1 cellular context compared by ENCODE assay signal in the genomic region with DNA sequence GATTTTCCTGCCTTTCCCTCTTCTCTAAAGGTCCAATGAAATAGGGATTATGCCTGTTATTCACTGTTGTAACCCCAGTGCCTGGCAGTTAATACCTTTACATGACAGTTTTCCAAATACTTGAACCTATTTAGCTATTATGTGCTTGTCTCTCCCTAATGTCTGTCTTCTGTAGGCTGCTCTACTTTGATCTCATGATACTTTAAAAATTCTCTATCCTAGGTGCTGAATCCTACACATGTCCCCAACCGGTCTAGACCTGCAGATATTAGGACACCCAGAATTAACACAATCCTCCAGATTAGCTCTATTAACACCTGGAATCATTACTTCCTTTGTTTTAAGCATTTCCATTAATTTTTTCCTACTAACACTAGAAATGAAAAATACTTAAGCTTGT.
TF ChIP-seq lines count a peak whose summit lies in the region.

No MANE protein-coding gene starts in this region.

TF ChIP-seq in PFSK-1, 5 proteins besides CTCF, POLR2A, EP300 and RAD21 (continued from another document):
- TF ChIP-seq, protein P1, sequence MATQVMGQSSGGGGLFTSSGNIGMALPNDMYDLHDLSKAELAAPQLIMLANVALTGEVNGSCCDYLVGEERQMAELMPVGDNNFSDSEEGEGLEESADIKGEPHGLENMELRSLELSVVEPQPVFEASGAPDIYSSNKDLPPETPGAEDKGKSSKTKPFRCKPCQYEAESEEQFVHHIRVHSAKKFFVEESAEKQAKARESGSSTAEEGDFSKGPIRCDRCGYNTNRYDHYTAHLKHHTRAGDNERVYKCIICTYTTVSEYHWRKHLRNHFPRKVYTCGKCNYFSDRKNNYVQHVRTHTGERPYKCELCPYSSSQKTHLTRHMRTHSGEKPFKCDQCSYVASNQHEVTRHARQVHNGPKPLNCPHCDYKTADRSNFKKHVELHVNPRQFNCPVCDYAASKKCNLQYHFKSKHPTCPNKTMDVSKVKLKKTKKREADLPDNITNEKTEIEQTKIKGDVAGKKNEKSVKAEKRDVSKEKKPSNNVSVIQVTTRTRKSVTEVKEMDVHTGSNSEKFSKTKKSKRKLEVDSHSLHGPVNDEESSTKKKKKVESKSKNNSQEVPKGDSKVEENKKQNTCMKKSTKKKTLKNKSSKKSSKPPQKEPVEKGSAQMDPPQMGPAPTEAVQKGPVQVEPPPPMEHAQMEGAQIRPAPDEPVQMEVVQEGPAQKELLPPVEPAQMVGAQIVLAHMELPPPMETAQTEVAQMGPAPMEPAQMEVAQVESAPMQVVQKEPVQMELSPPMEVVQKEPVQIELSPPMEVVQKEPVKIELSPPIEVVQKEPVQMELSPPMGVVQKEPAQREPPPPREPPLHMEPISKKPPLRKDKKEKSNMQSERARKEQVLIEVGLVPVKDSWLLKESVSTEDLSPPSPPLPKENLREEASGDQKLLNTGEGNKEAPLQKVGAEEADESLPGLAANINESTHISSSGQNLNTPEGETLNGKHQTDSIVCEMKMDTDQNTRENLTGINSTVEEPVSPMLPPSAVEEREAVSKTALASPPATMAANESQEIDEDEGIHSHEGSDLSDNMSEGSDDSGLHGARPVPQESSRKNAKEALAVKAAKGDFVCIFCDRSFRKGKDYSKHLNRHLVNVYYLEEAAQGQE (IDR thresholded peaks at IDR 0.05; ENCODE audit: insufficient read depth in 1 of 2, low read depth in 2 of 2, low read length in 2 of 2): peak; percentile 51 to 79; a peak in 3 of 4 replicates
- TF ChIP-seq SIN3A (IDR thresholded peaks at IDR 0.05; ENCODE audit: borderline replicate concordance, insufficient read depth, low read length) (no peak), FOXP2 (optimal IDR thresholded peaks at IDR 0.05; ENCODE audit: borderline replicate concordance, extremely low read depth, extremely low read length, insufficient read depth) (no peak)
